Comparison of ENCODE assay signal across 18 cellular contexts in the genomic region with DNA sequence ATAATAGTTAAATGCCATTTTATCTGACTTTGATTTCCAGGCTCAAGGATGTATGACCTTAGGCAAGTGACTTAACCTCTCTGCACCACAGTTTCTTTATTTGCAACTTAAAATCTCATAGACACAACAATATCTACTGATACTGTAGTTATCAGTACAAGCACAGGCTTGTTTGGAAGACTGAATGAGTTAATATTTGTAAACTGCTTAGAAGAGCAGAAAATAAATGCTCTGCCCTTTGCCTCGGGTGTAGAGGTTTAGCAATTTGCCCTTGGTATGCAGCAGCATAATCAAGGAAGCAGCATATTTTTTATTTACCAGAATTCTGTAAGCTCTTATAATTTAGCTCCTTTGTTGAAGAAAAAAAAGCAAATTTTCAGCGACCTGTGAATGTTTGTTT. TPM values are rescaled to one million over a fixed set of nuclear protein-coding genes. Genes with fewer than 3 reads are reported as not detected.
DNase-seq lines count a peak whose midpoint lies in the region; ATAC-seq, FAIRE-seq and TF ChIP-seq lines count a peak whose summit lies in the region.
"Had no signal": no experiment of that assay in that cellular context is flagged by ENCODE, and none has a peak within 500 bp of the region (broad histone marks: within the 10 kb centered on the region; RNA-seq: fewer than 3 reads in every experiment).

No MANE protein-coding gene starts in this region.

- no peaks in the 10 kb centered on the region for H3K36me3 Mint-ChIP-seq in natural killer cell treated with Interleukin-12 subunit alpha and Interleukin-12 subunit beta and Interleukin-15 and Interleukin-18, amount 100 ng/mL, for 72 hours
- H3K36me3 Mint-ChIP-seq: CD4-positive, alpha-beta memory T cell; IgD-negative memory B cell had no signal

- H3K9me3 ChIP-seq in PC-3 (ENCODE audit: low read length) (no peaks in the 10 kb centered on the region), K562 (replicated peaks; ENCODE audit: control insufficient read depth, insufficient read depth, low read depth, low read length) (no peaks in the 10 kb centered on the region), small intestine (ENCODE audit: control insufficient read depth, low read depth) (no peaks in the 10 kb centered on the region)

- H3K9ac ChIP-seq in PC-3 (ENCODE audit: low read length) = peak overlapping the region; percentile 69
- no peak overlapping the region for H3K9ac ChIP-seq in K562 (ENCODE audit: insufficient read depth in 1 of 2, low read depth in 2 of 2, low read length in 2 of 2)
- H3K9ac ChIP-seq: BLaER1 had no signal

- peaks cover 75% of the 10 kb centered on the region for H3K4me1 ChIP-seq in PC-3 (ENCODE audit: insufficient read depth, low read length)
- peaks cover 9 to 11% of the 10 kb centered on the region in 2 experiments; a peak in 4 of 5 replicates for H3K4me1 ChIP-seq in K562 (replicated peaks in 1 of 2; ENCODE audit: control insufficient read depth in 2 of 2, insufficient read depth in 2 of 2, low read length in 2 of 2)
- no peaks in the 10 kb centered on the region for H3K4me1 ChIP-seq in small intestine (ENCODE audit: control insufficient read depth in 2 of 2, insufficient read depth in 1 of 2, low read depth in 1 of 2, low read length in 1 of 2)
- H3K4me1 ChIP-seq: BLaER1 had no signal

- BruUV-seq in PC-3 (replicated peaks; lab: Mats Ljungman, UMichigan) (no TSS peak), K562 (replicated peaks; lab: Mats Ljungman, UMichigan) (no TSS peak)

- H3K9me3 Mint-ChIP-seq in natural killer cell treated with Interleukin-12 subunit alpha and Interleukin-12 subunit beta and Interleukin-15 and Interleukin-18, amount 100 ng/mL, for 72 hours = no peaks in the 10 kb centered on the region
- H3K9me3 Mint-ChIP-seq: IgD-negative memory B cell had no signal

- no peaks in the 10 kb centered on the region for H3K9me2 ChIP-seq in PC-3 (replicated peaks; ENCODE audit: low read length)

- no peak for TF ChIP-seq EP300 in K562 (IDR thresholded peaks at IDR 0.05; ENCODE audit: low read length)

- WGBS in K562 (ENCODE audit: insufficient coverage, low coverage, missing lambda C conversion rate) = 18% methylated on average over 2 of the region's 2 CpGs
- 20 to 37% (median 25%) methylated on average over 2 of the region's 2 CpGs for WGBS in small intestine, 3 donors

- ATAC-seq in PC-3 (no peak), K562 (no peak)
- ATAC-seq in natural killer cell treated with Interleukin-12 subunit alpha and Interleukin-12 subunit beta and Interleukin-15 and Interleukin-18, amount 100 ng/mL, for 72 hours = no peak
- ATAC-seq: HepG2 had no signal

- FAIRE-seq in K562 (lab: Jason Lieb, UNC) (no peak), small intestine (lab: Jason Lieb, UNC) (no peak)
- FAIRE-seq: A204.1, HepG2 had no signal

- H3K27ac Mint-ChIP-seq in natural killer cell treated with Interleukin-12 subunit alpha and Interleukin-12 subunit beta and Interleukin-15 and Interleukin-18, amount 100 ng/mL, for 72 hours = no peak overlapping the region
- H3K27ac Mint-ChIP-seq: CD4-positive, alpha-beta memory T cell; IgD-negative memory B cell had no signal

- H3K4me2 ChIP-seq in PC-3 (ENCODE audit: low read length) (peak overlapping the region; percentile 2; the same call in 1 of the 2 replicates), K562 (ENCODE audit: insufficient read depth, low read length) (no peak overlapping the region)
- H3K4me2 ChIP-seq: BLaER1 had no signal

- POLR2A ChIA-PET in PC-3 (lab: Charles Lee; ENCODE audit: unreplicated experiment) = no interaction called here
- POLR2A ChIA-PET in K562 (lab: Yijun Ruan, JAX) = no interaction called here

- intact Hi-C loops in PC-3 (cut with micrococcal nuclease) (loop anchor here (5.0 to 10.0 kb wide), 2 partner anchors 151 to 271 kb away; no protein-coding TSS in a partner anchor), K562 (cut with micrococcal nuclease) (loop anchor here (5.0 kb wide), 1 partner anchor 231 kb away; a partner anchor contains a TSS)

- H2AFZ ChIP-seq in PC-3 (ENCODE audit: low read length) (0 out of 2 replicates have a peak overlapping the region, but pooled peaks have one; percentile 3), K562 (ENCODE audit: low read depth, low read length) (no peak overlapping the region)

- TF ChIP-seq RAD21 in K562 (CRISPR knock-in tag; conservative IDR thresholded peaks at IDR 0.05 in 1 of 2, IDR thresholded peaks at IDR 0.05 in 1 of 2) = no peak

- no peaks in the 10 kb centered on the region for H3K9me1 ChIP-seq in K562 (ENCODE audit: control insufficient read depth, insufficient read depth, low read length)

- no peak for TF ChIP-seq POLR2A in K562 (conservative IDR thresholded peaks at IDR 0.05)

- CTCF ChIA-PET in PC-3 (lab: Charles Lee) = no interaction called here
- CTCF ChIA-PET in K562 (lab: Yijun Ruan, JAX; ENCODE audit: low intra/inter-chr PET ratio) = no interaction called here

- no peaks in the 10 kb centered on the region for H3K27me3 ChIP-seq in PC-3 (ENCODE audit: low read length)
- H3K27me3 ChIP-seq in K562 (ENCODE audit: control insufficient read depth in 2 of 2, insufficient read depth in 2 of 2, low read length in 2 of 2) = no peaks in the 10 kb centered on the region
- no peaks in the 10 kb centered on the region for H3K27me3 ChIP-seq in small intestine (ENCODE audit: control insufficient read depth in 2 of 2, insufficient read depth in 2 of 2, low read length in 2 of 2)
- H3K27me3 ChIP-seq: BLaER1 had no signal

- DNase-seq in PC-3 (no peak), K562 (ENCODE audit: extremely low read depth in 1 of 4, low spot score in 3 of 4) (no peak), fibroblast of gingiva (ENCODE audit: low read depth) (peak; percentile 38), small intestine (peak; percentile 37), ecto neural progenitor cell (ENCODE audit: low spot score) (no peak), AG08396 (ENCODE audit: low spot score) (no peak)
- no peak for DNase-seq in natural killer cell treated with Interleukin-12 subunit alpha and Interleukin-12 subunit beta and Interleukin-15 and Interleukin-18, amount 100 ng/mL, for 72 hours (ENCODE audit: low spot score)
- DNase-seq: Calu3; CD4-positive, alpha-beta memory T cell; DMS79 treated with DMSO at 0.1 percent for 48 hours; GF-D8; GOT3; H7 had no signal

- no peak overlapping the region for H3K4me3 ChIP-seq in PC-3 (ENCODE audit: low read length)
- H3K4me3 ChIP-seq in K562 = no peak overlapping the region
- no peak overlapping the region for H3K4me3 ChIP-seq in small intestine (ENCODE audit: low read depth in 1 of 2, low read length in 2 of 2)
- H3K4me3 ChIP-seq: BLaER1 had no signal

- no peaks in the 10 kb centered on the region for H3K4me1 Mint-ChIP-seq in natural killer cell treated with Interleukin-12 subunit alpha and Interleukin-12 subunit beta and Interleukin-15 and Interleukin-18, amount 100 ng/mL, for 72 hours (ENCODE audit: low read depth in 2 of 2)
- H3K4me1 Mint-ChIP-seq: CD4-positive, alpha-beta memory T cell; IgD-negative memory B cell had no signal

- H4K20me1 ChIP-seq in PC-3 (ENCODE audit: low read length) = no peaks in the 10 kb centered on the region
- H4K20me1 ChIP-seq in K562 (replicated peaks; ENCODE audit: control insufficient read depth, insufficient read depth, low read length) = no peaks in the 10 kb centered on the region
- H4K20me1 ChIP-seq: BLaER1 had no signal

- H3K79me2 ChIP-seq in PC-3 (ENCODE audit: low read length) = no peaks in the 10 kb centered on the region
- no peaks in the 10 kb centered on the region for H3K79me2 ChIP-seq in K562 (ENCODE audit: control insufficient read depth, insufficient read depth, low read length)

- H3K4me3 Mint-ChIP-seq in natural killer cell treated with Interleukin-12 subunit alpha and Interleukin-12 subunit beta and Interleukin-15 and Interleukin-18, amount 100 ng/mL, for 72 hours = no peak overlapping the region
- H3K4me3 Mint-ChIP-seq: CD14-positive monocyte; CD4-positive, alpha-beta memory T cell; IgD-negative memory B cell had no signal

- no peaks in the 10 kb centered on the region for H3K36me3 ChIP-seq in PC-3 (ENCODE audit: low read depth, low read length)
- no peaks in the 10 kb centered on the region for H3K36me3 ChIP-seq in K562 (ENCODE audit: control insufficient read depth, insufficient read depth, low read length)
- H3K36me3 ChIP-seq in small intestine (ENCODE audit: control insufficient read depth in 2 of 2, insufficient read depth in 2 of 2, low read length in 2 of 2) = no peaks in the 10 kb centered on the region
- H3K36me3 ChIP-seq: BLaER1 had no signal

- peaks cover 7 to 9% of the 10 kb centered on the region in 2 donors for H3K27me3 Mint-ChIP-seq in natural killer cell treated with Interleukin-12 subunit alpha and Interleukin-12 subunit beta and Interleukin-15 and Interleukin-18, amount 100 ng/mL, for 72 hours

- H3K27ac ChIP-seq in PC-3 (ENCODE audit: low read length) (peak overlapping the region; percentile 82), K562 (ENCODE audit: extremely low read depth, low read depth, low read length) (no peak overlapping the region), small intestine (ENCODE audit: low read depth in 1 of 2, low read length in 1 of 2) (no peak overlapping the region)
- H3K27ac ChIP-seq: BLaER1 had no signal

- TF ChIP-seq CTCF in PC-3 (conservative IDR thresholded peaks at IDR 0.05; ENCODE audit: low read depth, low read length) = no peak
- TF ChIP-seq CTCF in K562 (IDR thresholded peaks at IDR 0.05 in 2 of 3, conservative IDR thresholded peaks at IDR 0.05 in 1 of 3; ENCODE audit: insufficient read depth in 2 of 3, low read depth in 1 of 3, low read length in 3 of 3) = no peak

- in situ Hi-C loops in K562 (cut with MboI) = no loop called here

- H3F3A ChIP-seq in PC-3 (ENCODE audit: low read length, unreplicated experiment) = no peaks in the 10 kb centered on the region

RNA-seq across cellular contexts. Expression of a gene that starts 3.0 kb away (rescaled TPM):
- total RNA-seq in PC-3 (2014; rRNA removed) (239 and 267 TPM in 2 replicates), K562 (2014; rRNA removed) (2.2 TPM in 1 of 2 replicates, not detected in the other), K562 (2014; rRNA removed; fragmentation: Illumina TruSeq; extraction: Trizol) (0.22 and 0.29 TPM in 2 replicates), K562 (2015; rRNA removed; fragmentation: Illumina TruSeq; extraction: Trizol) (not detected in 2 replicates), K562 (2021) (0.22 TPM in 1 of 2 replicates, not detected in the other)
- 0.28 TPM in 1 of 2 replicates, not detected in the other for total RNA-seq in K562 (2011; cell fraction: chromatin; rRNA removed; ENCODE audit: low replicate concordance)
- 0.33 and 0.53 TPM in 2 replicates for total RNA-seq in K562 (2011; cell fraction: nucleolus; rRNA removed)
- 0.37 and 1.4 TPM in 2 replicates for total RNA-seq in K562 (2011; cell fraction: nucleoplasm; rRNA removed)
- polyA plus RNA-seq in K562 (2011; rRNA removed) (0.20 and 0.71 TPM in 2 replicates), K562 (2014; fragmentation: Illumina TruSeq; extraction: Trizol) (0.25 and 0.34 TPM in 2 replicates), K562 (2014; fragmentation: Nextera tagmentation; extraction: Ambion mirVana) (under 1 TPM in 1 of 2 experiments, not detected in 1; 0.07 TPM), K562 (2014; rRNA removed) (0.17 TPM in 1 of 2 replicates, not detected in the other), small intestine (10 to 100 TPM in 2 of 3 donors, 1 to 10 TPM in 1; 2.9 to 13.8 (median 12.7) TPM)
- 0.63 TPM in 1 of 2 replicates, not detected in the other for polyA plus RNA-seq in K562 (2011; cell fraction: cytosol; rRNA removed)
- 0.25 and 1.6 TPM in 2 replicates for polyA plus RNA-seq in K562 (2011; cell fraction: nucleus; rRNA removed)
- 0.21 and 0.42 TPM in 2 replicates for polyA plus RNA-seq in K562 (2012)
- 0.39 TPM in 1 of 2 replicates, not detected in the other for polyA minus RNA-seq in K562 (2011; rRNA and poly(A)+ RNA removed)
- polyA minus RNA-seq in K562 (2011; cell fraction: cytosol; rRNA and poly(A)+ RNA removed) = not detected in 2 replicates
- 0.33 TPM in 1 of 2 replicates, not detected in the other for polyA minus RNA-seq in K562 (2011; cell fraction: nucleus; rRNA and poly(A)+ RNA removed)
- under 1 TPM in 1 of 2 donors, not detected in 1; 0.78 TPM for total RNA-seq in natural killer cell treated with Interleukin-12 subunit alpha and Interleukin-12 subunit beta and Interleukin-15 and Interleukin-18, amount 100 ng/mL, for 72 hours
- total RNA-seq: CD4-positive, alpha-beta memory T cell; H7 had no signal
- polyA plus RNA-seq: CD4-positive, alpha-beta memory T cell; HepG2; IgD-negative memory B cell had no signal

RNA-seq across cellular contexts. Expression of a gene that starts 13.1 kb away (rescaled TPM):
- total RNA-seq in PC-3 (2014; rRNA removed) = not detected in 2 replicates
- not detected in 2 replicates for total RNA-seq in K562 (2011; cell fraction: chromatin; rRNA removed; ENCODE audit: low replicate concordance)
- total RNA-seq in K562 (2011; cell fraction: nucleolus; rRNA removed) = not detected in 2 replicates
- not detected in 2 replicates for total RNA-seq in K562 (2011; cell fraction: nucleoplasm; rRNA removed)
- total RNA-seq in K562 (2014; rRNA removed) = not detected in 2 replicates
- not detected in 2 replicates for total RNA-seq in K562 (2014; rRNA removed; fragmentation: Illumina TruSeq; extraction: Trizol)
- not detected in 2 replicates for total RNA-seq in K562 (2015; rRNA removed; fragmentation: Illumina TruSeq; extraction: Trizol)
- not detected in 2 replicates for total RNA-seq in K562 (2021)
- not detected in 2 replicates for polyA plus RNA-seq in K562 (2011; rRNA removed)
- not detected in 2 replicates for polyA plus RNA-seq in K562 (2011; cell fraction: cytosol; rRNA removed)
- polyA plus RNA-seq in K562 (2011; cell fraction: nucleus; rRNA removed) = not detected in 2 replicates
- not detected in 2 replicates for polyA plus RNA-seq in K562 (2012)
- not detected in 2 replicates for polyA plus RNA-seq in K562 (2014; fragmentation: Illumina TruSeq; extraction: Trizol)
- not detected for polyA plus RNA-seq in K562 (2014; fragmentation: Nextera tagmentation; extraction: Ambion mirVana)
- polyA plus RNA-seq in K562 (2014; rRNA removed) = not detected in 2 replicates
- polyA minus RNA-seq in K562 (2011; rRNA and poly(A)+ RNA removed) = not detected in 2 replicates
- not detected in 2 replicates for polyA minus RNA-seq in K562 (2011; cell fraction: cytosol; rRNA and poly(A)+ RNA removed)
- not detected in 2 replicates for polyA minus RNA-seq in K562 (2011; cell fraction: nucleus; rRNA and poly(A)+ RNA removed)
- not detected for polyA plus RNA-seq in small intestine
- not detected for total RNA-seq in natural killer cell treated with Interleukin-12 subunit alpha and Interleukin-12 subunit beta and Interleukin-15 and Interleukin-18, amount 100 ng/mL, for 72 hours
- total RNA-seq: Calu3; CD4-positive, alpha-beta memory T cell; H7; HepG2 had no signal
- polyA plus RNA-seq: CD4-positive, alpha-beta memory T cell; HepG2; IgD-negative memory B cell had no signal

RNA-seq across cellular contexts. Expression of a gene that starts 29.8 kb away (rescaled TPM):
- 23.4 and 25.7 TPM in 2 replicates for total RNA-seq in PC-3 (2014; rRNA removed)
- not detected in 2 replicates for total RNA-seq in K562 (2011; cell fraction: chromatin; rRNA removed; ENCODE audit: low replicate concordance)
- not detected in 2 replicates for total RNA-seq in K562 (2011; cell fraction: nucleolus; rRNA removed)
- total RNA-seq in K562 (2011; cell fraction: nucleoplasm; rRNA removed) = not detected in 2 replicates
- not detected in 2 replicates for total RNA-seq in K562 (2014; rRNA removed)
- total RNA-seq in K562 (2014; rRNA removed; fragmentation: Illumina TruSeq; extraction: Trizol) = not detected in 2 replicates
- not detected in 2 replicates for total RNA-seq in K562 (2015; rRNA removed; fragmentation: Illumina TruSeq; extraction: Trizol)
- not detected in 2 replicates for total RNA-seq in K562 (2021)
- polyA plus RNA-seq in K562 (2011; rRNA removed) = not detected in 2 replicates
- not detected in 2 replicates for polyA plus RNA-seq in K562 (2011; cell fraction: cytosol; rRNA removed)
- not detected in 2 replicates for polyA plus RNA-seq in K562 (2011; cell fraction: nucleus; rRNA removed)
- polyA plus RNA-seq in K562 (2012) = not detected in 2 replicates
- not detected in 2 replicates for polyA plus RNA-seq in K562 (2014; fragmentation: Illumina TruSeq; extraction: Trizol)
- not detected for polyA plus RNA-seq in K562 (2014; fragmentation: Nextera tagmentation; extraction: Ambion mirVana)
- polyA plus RNA-seq in K562 (2014; rRNA removed) = not detected in 2 replicates
- not detected in 2 replicates for polyA minus RNA-seq in K562 (2011; rRNA and poly(A)+ RNA removed)
- polyA minus RNA-seq in K562 (2011; cell fraction: cytosol; rRNA and poly(A)+ RNA removed) = not detected in 2 replicates
- polyA minus RNA-seq in K562 (2011; cell fraction: nucleus; rRNA and poly(A)+ RNA removed) = not detected in 2 replicates
- polyA plus RNA-seq in small intestine = 1 to 10 TPM in 2 of 3 donors, not detected in 1; 1.6 to 5.9 TPM
- total RNA-seq in natural killer cell treated with Interleukin-12 subunit alpha and Interleukin-12 subunit beta and Interleukin-15 and Interleukin-18, amount 100 ng/mL, for 72 hours = not detected
- total RNA-seq: CD4-positive, alpha-beta memory T cell; HepG2 had no signal
- polyA plus RNA-seq: CD14-positive monocyte; CD4-positive, alpha-beta memory T cell; HepG2; IgD-negative memory B cell had no signal

Comparison
In these comparisons a context has a peak if more than half of its experiments do, and no peak if none do; other contexts are left out.
1. DNase-seq: peak in fibroblast of gingiva (single experiment) and small intestine (single experiment); none in PC-3 (single experiment), K562 (0 of 4), natural killer cell treated with Interleukin-12 subunit alpha and Interleukin-12 subunit beta and Interleukin-15 and Interleukin-18, amount 100 ng/mL, for 72 hours (single experiment), ecto neural progenitor cell (single experiment) and AG08396 (single experiment).
2. RNA of a gene that starts 3.0 kb away (total RNA-seq): 239 to 267 TPM in PC-3; 0.78 TPM in natural killer cell treated with Interleukin-12 subunit alpha and Interleukin-12 subunit beta and Interleukin-15 and Interleukin-18, amount 100 ng/mL, for 72 hours and 0.22 to 2.2 TPM in K562; every median in the first group is over 10 times any median in the second.
3. RNA of a gene that starts 29.8 kb away (total RNA-seq): 23.4 to 25.7 TPM in PC-3; not detected in K562 and not detected in natural killer cell treated with Interleukin-12 subunit alpha and Interleukin-12 subunit beta and Interleukin-15 and Interleukin-18, amount 100 ng/mL, for 72 hours; every median in the first group is over 10 times any median in the second.